Comparison of ENCODE assay signal across 1 cellular context in genomic region chr15:31293655-31294054, GRCh38.
TF ChIP-seq lines count a peak whose summit lies in the region.

No MANE protein-coding gene starts in this region.

TF ChIP-seq in HepG2, 621 proteins besides CTCF, POLR2A, EP300 and RAD21 (continued from another document and continues in another):
- no peak for TF ChIP-seq ZNF407 (CRISPR knock-in tag; IDR thresholded peaks at IDR 0.05; ENCODE audit: not compliant biosample characterization)
- no peak for TF ChIP-seq NFYC (CRISPR knock-in tag; IDR thresholded peaks at IDR 0.05)
- no peak for TF ChIP-seq ZBTB3 (CRISPR knock-in tag; IDR thresholded peaks at IDR 0.05; ENCODE audit: borderline replicate concordance, low read depth)
- TF ChIP-seq BRD4 (CRISPR knock-in tag; IDR thresholded peaks at IDR 0.05), result no peak
- no peak for TF ChIP-seq ZBTB7A (CRISPR knock-in tag; IDR thresholded peaks at IDR 0.05)
- no peak for TF ChIP-seq AFF4 (CRISPR knock-in tag; IDR thresholded peaks at IDR 0.05)
- TF ChIP-seq ELK4 (CRISPR knock-in tag; IDR thresholded peaks at IDR 0.05; ENCODE audit: borderline replicate concordance), result no peak
- TF ChIP-seq ZNF253 (CRISPR knock-in tag; IDR thresholded peaks at IDR 0.05; ENCODE audit: borderline replicate concordance), result no peak
- TF ChIP-seq FOXK1 (CRISPR knock-in tag; IDR thresholded peaks at IDR 0.05; ENCODE audit: borderline replicate concordance, low read depth), result peak; percentile 91; the same call in 1 of the 2 replicates
- peak; percentile 44 for TF ChIP-seq FOXA1 (IDR thresholded peaks at IDR 0.05)
- TF ChIP-seq FOXA1 (CRISPR knock-in tag; IDR thresholded peaks at IDR 0.05), result peak; percentile 93
- no peak for TF ChIP-seq SKI (IDR thresholded peaks at IDR 0.05; ENCODE audit: partially characterized antibody)
- no peak for TF ChIP-seq IRX3 (CRISPR knock-in tag; IDR thresholded peaks at IDR 0.05; ENCODE audit: borderline replicate concordance, low read depth)
- no peak for TF ChIP-seq TFDP1 (CRISPR knock-in tag; IDR thresholded peaks at IDR 0.05; ENCODE audit: borderline replicate concordance)
- no peak for TF ChIP-seq PRMT3 (CRISPR knock-in tag; IDR thresholded peaks at IDR 0.05; ENCODE audit: borderline replicate concordance, low read depth)
- no peak for TF ChIP-seq ZNF619 (CRISPR knock-in tag; IDR thresholded peaks at IDR 0.05)
- no peak; the same call in 1 of the 2 replicates for TF ChIP-seq TCF7 (IDR thresholded peaks at IDR 0.05; ENCODE audit: low read depth)
- no peak for TF ChIP-seq EHMT2 (IDR thresholded peaks at IDR 0.05; ENCODE audit: borderline replicate concordance, low read depth, low read length)
- TF ChIP-seq ZSCAN9 (CRISPR knock-in tag; IDR thresholded peaks at IDR 0.05; ENCODE audit: borderline replicate concordance), result peak; percentile 55; the same call in 1 of the 2 replicates
- no peak for TF ChIP-seq GMEB1 (CRISPR knock-in tag; IDR thresholded peaks at IDR 0.05; ENCODE audit: borderline replicate concordance)
- TF ChIP-seq KMT2A (CRISPR knock-in tag; IDR thresholded peaks at IDR 0.05), result no peak
- TF ChIP-seq TIGD3 (CRISPR knock-in tag; IDR thresholded peaks at IDR 0.05; ENCODE audit: borderline replicate concordance), result no peak
- TF ChIP-seq MXD1 (CRISPR knock-in tag; IDR thresholded peaks at IDR 0.05), result no peak
- no peak for TF ChIP-seq PRDM15 (CRISPR knock-in tag; IDR thresholded peaks at IDR 0.05)
- TF ChIP-seq TBL1XR1 (IDR thresholded peaks at IDR 0.05; ENCODE audit: borderline replicate concordance, low read length, partially characterized antibody), result peak; percentile 71
- no peak for TF ChIP-seq PBX2 (CRISPR knock-in tag; IDR thresholded peaks at IDR 0.05)
- TF ChIP-seq NFRKB (IDR thresholded peaks at IDR 0.05), result no peak
- peak; percentile 75; the same call in 1 of the 2 replicates for TF ChIP-seq ZNF12 (CRISPR knock-in tag; IDR thresholded peaks at IDR 0.05)
- peak; percentile 73; the same call in 1 of the 2 replicates for TF ChIP-seq ZNF331 (CRISPR knock-in tag; IDR thresholded peaks at IDR 0.05)
- TF ChIP-seq ZNF768 (CRISPR knock-in tag; IDR thresholded peaks at IDR 0.05), result no peak
